In the genomic region with DNA sequence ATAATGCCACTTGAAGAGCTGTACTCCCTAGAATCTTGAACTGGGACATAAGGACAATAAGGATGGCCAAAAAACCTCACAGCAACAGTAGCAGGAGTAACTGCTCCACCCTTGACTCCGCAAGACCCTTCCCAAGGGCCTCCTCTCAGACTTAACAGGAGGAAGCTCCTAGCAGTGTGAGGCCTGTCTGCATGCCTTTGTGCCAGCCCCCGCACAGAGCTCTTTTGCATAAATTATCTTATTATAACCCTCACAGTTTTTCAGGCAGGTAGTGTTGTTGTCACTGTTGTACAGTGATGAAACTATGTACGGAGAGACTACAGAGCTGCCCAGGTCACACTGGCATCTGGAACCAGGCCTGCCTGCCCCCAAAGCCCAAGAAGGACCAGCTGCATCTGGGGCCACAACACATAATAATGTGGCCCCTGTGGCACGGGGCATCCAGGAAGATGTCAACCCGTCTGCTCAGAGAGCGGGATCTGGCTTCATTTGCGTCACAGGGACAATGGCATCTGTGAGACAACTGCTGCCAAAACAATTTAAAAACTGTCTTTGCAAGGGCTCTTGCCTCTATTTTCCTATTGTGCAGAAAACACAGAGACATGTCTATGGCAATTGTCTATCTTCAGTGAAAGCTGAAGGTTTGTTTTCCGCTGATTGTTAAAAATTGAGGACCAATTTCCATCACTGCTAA, we compare ENCODE assay signal across 14 cellular contexts.
"Had no signal": no experiment of that assay in that cellular context is flagged by ENCODE, and none has a peak within 500 bp of the region (broad histone marks: within the 10 kb centered on the region; RNA-seq: fewer than 3 reads in every experiment).

No MANE protein-coding gene starts in this region.

- ATAC-seq: foreskin keratinocyte; heart left ventricle; naive thymus-derived CD4-positive, alpha-beta T cell; sciatic nerve; stimulated activated memory B cell treated with anti-CD40 and anti-IgM and Interleukin-4, amounts not matched to agents 10 μg/mL and 1 μg/mL and 100 μg/mL, for 72 hours; T-helper 17 cell had no signal

- H3K4me1 ChIP-seq: adrenal gland, foreskin keratinocyte, spleen had no signal

- H3K36me3 ChIP-seq: adrenal gland, heart left ventricle, spleen had no signal

- DNase-seq: activated CD4-positive, alpha-beta T cell treated with anti-CD3 and anti-CD28 coated beads, Interleukin-2, amount 10 ng/mL, durations not matched to agents 7 days and 5 days; activated CD4-positive, CD25-positive, alpha-beta regulatory T cell; activated naive CD4-positive, alpha-beta T cell treated with anti-CD3 and anti-CD28 coated beads, Interleukin-2, amount 50 U/mL, for 16 hours; adrenal gland; foreskin keratinocyte; heart left ventricle; kidney; naive thymus-derived CD4-positive, alpha-beta T cell; spleen; stimulated activated CD4-positive, alpha-beta T cell treated with anti-CD3 and anti-CD28 coated beads, Interleukin-1b, Interleukin-23, amount 100 ng/mL, for 48 hours; T-helper 17 cell; trophoblast cell had no signal

- H3K9me3 ChIP-seq: adrenal gland, heart left ventricle, spleen had no signal

- H3K4me3 ChIP-seq: adrenal gland, heart left ventricle, spleen had no signal

- H3K27ac ChIP-seq: adrenal gland, foreskin keratinocyte, heart left ventricle, spleen had no signal

- H3K27me3 ChIP-seq: adrenal gland, heart left ventricle had no signal
